Comparison of ENCODE assay signal across 1 cellular context in genomic region chr7:73725703-73726466, GRCh38.
A peak's percentile ranks its signal among the peaks of the same experiment; 100 is the strongest.
TF ChIP-seq lines count a peak whose summit lies in the region.

No MANE protein-coding gene starts in this region.

TF ChIP-seq in IMR-90, 13 proteins besides CTCF, POLR2A, EP300 and RAD21:
- peak; percentile 56; the same call in 1 of the 2 replicates for TF ChIP-seq MAZ (IDR thresholded peaks at IDR 0.05; ENCODE audit: borderline replicate concordance, low read depth, low read length)
- no peak for TF ChIP-seq RFX5 (IDR thresholded peaks at IDR 0.05; ENCODE audit: low read depth, low read length)
- TF ChIP-seq NFE2L2 (IDR thresholded peaks at IDR 0.05; ENCODE audit: low read depth, low read length): no peak
- TF ChIP-seq SMC3 (IDR thresholded peaks at IDR 0.05; ENCODE audit: low read depth, low read length): peak; percentile 93
